19 cellular contexts compared by ENCODE assay signal in genomic region chr6:100470721-100471120, GRCh38. TPM values are rescaled to one million over a fixed set of nuclear protein-coding genes. Genes with fewer than 3 reads are reported as not detected.
A peak's percentile ranks its signal among the peaks of the same experiment; 100 is the strongest.
DNase-seq lines count a peak whose midpoint lies in the region; ATAC-seq, FAIRE-seq and TF ChIP-seq lines count a peak whose summit lies in the region.
"Had no signal": no experiment of that assay in that cellular context is flagged by ENCODE, and none has a peak within 500 bp of the region (broad histone marks: within the 10 kb centered on the region; RNA-seq: fewer than 3 reads in every experiment).

No MANE protein-coding gene starts in this region.

- H3K27ac Mint-ChIP-seq in activated CD8-positive, alpha-beta memory T cell treated with anti-CD3 and anti-CD28 coated beads, Interleukin-2, amount 10 ng/mL, durations not matched to agents 7 days and 5 days, result no peak overlapping the region
- no peak overlapping the region for H3K27ac Mint-ChIP-seq in endodermal cell
- no peak overlapping the region for H3K27ac Mint-ChIP-seq in activated T-cell treated with anti-CD3 and anti-CD28 coated beads, Interleukin-2, amount 50 U/mL, for 72 hours
- H3K27ac Mint-ChIP-seq: CD4-positive, CD25-positive, alpha-beta regulatory T cell; IgD-negative memory B cell had no signal

- peaks cover 90% of the 10 kb centered on the region for H3K27me3 ChIP-seq in endodermal cell (ENCODE audit: control insufficient read depth, insufficient read depth, low read length, poor library complexity, severe bottlenecking)
- H3K27me3 ChIP-seq in MG63, result no peaks in the 10 kb centered on the region

- no peaks in the 10 kb centered on the region for H3K9me3 Mint-ChIP-seq in activated CD8-positive, alpha-beta memory T cell treated with anti-CD3 and anti-CD28 coated beads, Interleukin-2, amount 10 ng/mL, durations not matched to agents 7 days and 5 days (ENCODE audit: low read depth)
- no peaks in the 10 kb centered on the region for H3K9me3 Mint-ChIP-seq in endodermal cell
- peaks cover 3 to 7% of the 10 kb centered on the region in 2 donors for H3K9me3 Mint-ChIP-seq in activated T-cell treated with anti-CD3 and anti-CD28 coated beads, Interleukin-2, amount 50 U/mL, for 72 hours

- H3K4me1 Mint-ChIP-seq in activated CD8-positive, alpha-beta memory T cell treated with anti-CD3 and anti-CD28 coated beads, Interleukin-2, amount 10 ng/mL, durations not matched to agents 7 days and 5 days, result peaks cover 33% of the 10 kb centered on the region
- peaks cover 31% of the 10 kb centered on the region for H3K4me1 Mint-ChIP-seq in endodermal cell
- peaks cover 49% of the 10 kb centered on the region for H3K4me1 Mint-ChIP-seq in activated T-cell treated with anti-CD3 and anti-CD28 coated beads, Interleukin-2, amount 50 U/mL, for 72 hours (ENCODE audit: low read depth)

- peak; percentile 18 for DNase-seq in activated CD8-positive, alpha-beta memory T cell treated with anti-CD3 and anti-CD28 coated beads, Interleukin-2, amount 10 ng/mL, durations not matched to agents 7 days and 5 days
- no peak for DNase-seq in activated CD8-positive, alpha-beta memory T cell treated with anti-CD3 and anti-CD28 coated beads for 24 hours
- DNase-seq in LHCN-M2 (ENCODE audit: low read depth) (peak; percentile 8), endodermal cell (peak; percentile 5), urothelium cell line (ENCODE audit: low spot score) (peak; percentile 6), MG63 (no peak)
- no peak for DNase-seq in activated T-cell treated with anti-CD3 and anti-CD28 coated beads, Interleukin-2, amount 50 U/mL, for 72 hours
- DNase-seq: Calu3; CD4-positive, CD25-positive, alpha-beta regulatory T cell; DMS 273 treated with DMSO at 0.1 percent for 48 hours; GF-D8 had no signal

- no peak overlapping the region for H3K4me3 Mint-ChIP-seq in activated CD8-positive, alpha-beta memory T cell treated with anti-CD3 and anti-CD28 coated beads, Interleukin-2, amount 10 ng/mL, durations not matched to agents 7 days and 5 days
- H3K4me3 Mint-ChIP-seq in endodermal cell, result no peak overlapping the region
- no peak overlapping the region for H3K4me3 Mint-ChIP-seq in activated T-cell treated with anti-CD3 and anti-CD28 coated beads, Interleukin-2, amount 50 U/mL, for 72 hours
- H3K4me3 Mint-ChIP-seq: CD4-positive, CD25-positive, alpha-beta regulatory T cell; IgD-negative memory B cell had no signal

- H3K4me3 ChIP-seq in endodermal cell (ENCODE audit: low read length) (no peak overlapping the region), MG63 (no peak overlapping the region)
- H3K4me3 ChIP-seq: BLaER1 treated with 17β-estradiol and CSF1 and Interleukin-3, amounts not matched to agents 10 nM and 100 nM; HAP-1 had no signal

- H3K36me3 Mint-ChIP-seq in activated CD8-positive, alpha-beta memory T cell treated with anti-CD3 and anti-CD28 coated beads, Interleukin-2, amount 10 ng/mL, durations not matched to agents 7 days and 5 days, result peaks cover 7% of the 10 kb centered on the region
- H3K36me3 Mint-ChIP-seq in endodermal cell (ENCODE audit: low read depth), result no peaks in the 10 kb centered on the region
- H3K36me3 Mint-ChIP-seq in activated T-cell treated with anti-CD3 and anti-CD28 coated beads, Interleukin-2, amount 50 U/mL, for 72 hours (ENCODE audit: insufficient read depth in 2 of 2), result peaks cover 7 to 9% of the 10 kb centered on the region in 2 donors
- H3K36me3 Mint-ChIP-seq: CD4-positive, CD25-positive, alpha-beta regulatory T cell had no signal

- WGBS in endodermal cell (ENCODE audit: insufficient coverage in 1 of 2, insufficient read length in 1 of 2), 2 experiments, result 85 to 86% methylated on average over 2 to 3 of the region's 3 CpGs

- no peak for ATAC-seq in activated CD8-positive, alpha-beta memory T cell treated with anti-CD3 and anti-CD28 coated beads, Interleukin-2, amount 10 ng/mL, durations not matched to agents 7 days and 5 days
- no peak for ATAC-seq in GM19395 (IDR thresholded peaks at IDR 0.05; ENCODE audit: unreplicated experiment)
- ATAC-seq in activated T-cell treated with anti-CD3 and anti-CD28 coated beads, Interleukin-2, amount 50 U/mL, for 72 hours (replicated peaks in 1 of 2), result no peak

- peaks cover 14% of the 10 kb centered on the region for H3K4me1 ChIP-seq in endodermal cell (ENCODE audit: control insufficient read depth, insufficient read depth, low read length)
- H3K4me1 ChIP-seq: BLaER1 treated with 17β-estradiol and CSF1 and Interleukin-3, amounts not matched to agents 10 nM and 100 nM; HAP-1 had no signal

- no peak for FAIRE-seq in urothelium cell line (lab: Jason Lieb, UNC)
- FAIRE-seq: GM18507, H1 had no signal

- no peaks in the 10 kb centered on the region for H3K36me3 ChIP-seq in endodermal cell (ENCODE audit: control insufficient read depth, insufficient read depth, low read length)
- no peaks in the 10 kb centered on the region for H3K36me3 ChIP-seq in MG63
- H3K36me3 ChIP-seq: BLaER1 treated with 17β-estradiol and CSF1 and Interleukin-3, amounts not matched to agents 10 nM and 100 nM; HAP-1 had no signal

- no peak overlapping the region for H3K27ac ChIP-seq in endodermal cell (ENCODE audit: low read depth, low read length)
- H3K27ac ChIP-seq: 22Rv1; BLaER1 treated with 17β-estradiol and CSF1 and Interleukin-3, amounts not matched to agents 10 nM and 100 nM had no signal

- no peak overlapping the region for H3K9ac ChIP-seq in endodermal cell (ENCODE audit: extremely low read depth, low read length, poor library complexity, severe bottlenecking)
- H3K9ac ChIP-seq: BLaER1 treated with 17β-estradiol and CSF1 and Interleukin-3, amounts not matched to agents 10 nM and 100 nM had no signal

- no peaks in the 10 kb centered on the region for H3K9me3 ChIP-seq in endodermal cell (ENCODE audit: control insufficient read depth, low read length)
- H3K9me3 ChIP-seq in MG63, result no peaks in the 10 kb centered on the region
- H3K9me3 ChIP-seq: HAP-1 had no signal

- H3K27me3 Mint-ChIP-seq in activated CD8-positive, alpha-beta memory T cell treated with anti-CD3 and anti-CD28 coated beads, Interleukin-2, amount 10 ng/mL, durations not matched to agents 7 days and 5 days, result peaks cover 73% of the 10 kb centered on the region
- peaks cover 32% of the 10 kb centered on the region for H3K27me3 Mint-ChIP-seq in endodermal cell (ENCODE audit: insufficient read depth)
- H3K27me3 Mint-ChIP-seq in activated T-cell treated with anti-CD3 and anti-CD28 coated beads, Interleukin-2, amount 50 U/mL, for 72 hours (ENCODE audit: low read depth), result peaks cover 95% of the 10 kb centered on the region

- no peak for TF ChIP-seq CTCF in endodermal cell (conservative IDR thresholded peaks at IDR 0.05)

- CTCF ChIA-PET in activated CD8-positive, alpha-beta memory T cell treated with anti-CD3 and anti-CD28 coated beads, Interleukin-2, amount 10 ng/mL, durations not matched to agents 7 days and 5 days (lab: Charles Lee), result no interaction called here

RNA-seq across cellular contexts. Expression of gene SIM1, which starts 6.0 kb away (rescaled TPM):
- under 1 TPM in 1 of 2 experiments, not detected in 1; 0.07 TPM for total RNA-seq in activated CD8-positive, alpha-beta memory T cell treated with anti-CD3 and anti-CD28 coated beads, Interleukin-2, amount 10 ng/mL, durations not matched to agents 7 days and 5 days
- 2.2 and 4.7 TPM in 2 replicates for total RNA-seq in LHCN-M2 (2014; rRNA removed)
- 0.97 TPM for polyA plus RNA-seq in LHCN-M2 (2012)
- under 1 TPM; 0.07 to 0.31 TPM for total RNA-seq in endodermal cell
- polyA plus RNA-seq in endodermal cell (2013, experiment 1 of 2), result 0.11 TPM
- polyA plus RNA-seq in endodermal cell (2013, experiment 2 of 2), result 0.21 TPM
- total RNA-seq in MG63 (2014; rRNA removed; shearing (Covaris generic); ENCODE audit: low replicate concordance), result 1.7 and 2.4 TPM in 2 replicates
- under 1 TPM in 1 of 2 donors, not detected in 1; 0.07 TPM for total RNA-seq in activated T-cell treated with anti-CD3 and anti-CD28 coated beads, Interleukin-2, amount 50 U/mL, for 72 hours
- total RNA-seq: Calu3, HT1080 had no signal
- polyA plus RNA-seq: IgD-negative memory B cell had no signal

Comparison
In these comparisons a context has a peak if more than half of its experiments do, and no peak if none do; other contexts are left out.
1. DNase-seq: peak in activated CD8-positive, alpha-beta memory T cell treated with anti-CD3 and anti-CD28 coated beads, Interleukin-2, amount 10 ng/mL, durations not matched to agents 7 days and 5 days (single experiment), LHCN-M2 (single experiment), endodermal cell (single experiment) and urothelium cell line (single experiment); none in activated CD8-positive, alpha-beta memory T cell treated with anti-CD3 and anti-CD28 coated beads for 24 hours (single experiment), MG63 (single experiment) and activated T-cell treated with anti-CD3 and anti-CD28 coated beads, Interleukin-2, amount 50 U/mL, for 72 hours (0 of 2).